Comparison of ENCODE assay signal across 19 cellular contexts in the genomic region with DNA sequence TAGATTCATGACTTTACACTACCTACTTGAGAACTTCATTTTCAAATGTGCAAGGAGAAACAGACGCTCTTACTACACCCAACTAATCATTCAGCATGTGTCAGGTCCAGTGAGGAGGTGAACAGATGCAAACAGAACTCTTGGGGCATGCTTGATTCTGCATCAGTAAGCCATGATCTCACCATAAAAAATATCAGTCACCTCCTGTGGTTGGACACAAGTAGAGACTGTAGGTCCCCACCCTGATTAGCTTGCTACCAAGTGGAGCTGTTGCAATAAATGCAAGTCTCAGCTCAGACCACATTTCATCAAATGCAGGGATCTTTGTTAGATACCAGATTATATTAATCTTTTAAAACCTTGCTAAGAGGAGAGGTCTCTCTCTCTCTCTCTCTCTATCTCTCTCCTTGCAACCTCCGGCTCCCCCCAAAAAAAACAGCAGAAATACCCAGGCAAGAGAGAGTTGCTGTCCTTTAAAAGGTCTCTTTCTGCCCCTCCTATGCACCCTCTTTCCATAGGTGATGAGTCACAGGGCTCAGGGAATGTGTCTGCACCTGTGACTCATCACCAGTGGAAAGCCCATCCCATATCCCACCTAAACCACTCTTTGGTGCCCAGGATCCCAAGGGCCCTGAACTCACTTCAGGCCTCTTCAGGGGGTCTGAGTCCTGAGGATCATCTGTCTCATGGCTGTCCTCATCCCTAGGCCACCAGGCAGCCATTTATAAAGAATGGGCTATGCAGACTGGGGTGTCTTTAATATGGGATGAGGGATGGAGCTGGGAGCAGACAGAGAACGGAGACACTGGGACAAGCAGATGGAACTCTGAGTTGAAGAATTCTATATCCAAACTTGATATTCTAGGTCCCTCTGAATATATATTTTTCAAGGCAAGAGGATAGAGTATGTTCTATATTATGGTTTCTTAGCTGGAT.
DNase-seq lines count a peak whose midpoint lies in the region; ATAC-seq, FAIRE-seq and TF ChIP-seq lines count a peak whose summit lies in the region.
"Had no signal": no experiment of that assay in that cellular context is flagged by ENCODE, and none has a peak within 500 bp of the region (broad histone marks: within the 10 kb centered on the region; RNA-seq: fewer than 3 reads in every experiment).

No MANE protein-coding gene starts in this region.

- no peak for TF ChIP-seq POLR2A in K562 (conservative IDR thresholded peaks at IDR 0.05)

- H3K27me3 ChIP-seq in K562 (ENCODE audit: control insufficient read depth in 2 of 2, insufficient read depth in 2 of 2, low read length in 2 of 2) = peaks cover 0 to 5% of the 10 kb centered on the region in 2 experiments; a peak in 1 of 5 replicates
- H3K27me3 ChIP-seq in GM23338 (ENCODE audit: insufficient read depth) = no peaks in the 10 kb centered on the region
- H3K27me3 ChIP-seq: neutrophil had no signal

- H4K20me1 ChIP-seq in K562 (replicated peaks; ENCODE audit: control insufficient read depth, insufficient read depth, low read length) (no peaks in the 10 kb centered on the region), GM23338 (replicated peaks; ENCODE audit: insufficient read depth) (no peaks in the 10 kb centered on the region)

- TF ChIP-seq CTCF in K562 (IDR thresholded peaks at IDR 0.05 in 2 of 3, conservative IDR thresholded peaks at IDR 0.05 in 1 of 3; ENCODE audit: insufficient read depth in 2 of 3, low read depth in 1 of 3, low read length in 3 of 3) (no peak), GM23338 (conservative IDR thresholded peaks at IDR 0.05; ENCODE audit: low read depth in 2 of 2) (no peak)

- WGBS in K562 (ENCODE audit: insufficient coverage, low coverage, missing lambda C conversion rate) = 27% methylated on average over 3 of the region's 3 CpGs

- no peaks in the 10 kb centered on the region for H3K9me3 ChIP-seq in K562 (replicated peaks; ENCODE audit: control insufficient read depth, insufficient read depth, low read depth, low read length)
- H3K9me3 ChIP-seq: neutrophil, tibial artery had no signal

- H3K36me3 ChIP-seq in K562 (ENCODE audit: control insufficient read depth, insufficient read depth, low read length) (no peaks in the 10 kb centered on the region), GM23338 (ENCODE audit: insufficient read depth) (peaks cover 8% of the 10 kb centered on the region)
- H3K36me3 ChIP-seq: neutrophil, tibial artery had no signal

- H3K27ac Mint-ChIP-seq in GM23338 = no peak overlapping the region
- H3K27ac Mint-ChIP-seq: activated CD4-positive, alpha-beta T cell treated with anti-CD3 and anti-CD28 coated beads, Interleukin-2, amount 10 ng/mL, durations not matched to agents 7 days and 5 days; activated naive CD8-positive, alpha-beta T cell treated with anti-CD3 and anti-CD28 coated beads, Interleukin-2, amount 10 ng/mL, durations not matched to agents 7 days and 5 days had no signal

- peaks cover 0 to 3% of the 10 kb centered on the region in 2 experiments; a peak in 3 of 5 replicates for H3K4me1 ChIP-seq in K562 (replicated peaks in 1 of 2; ENCODE audit: control insufficient read depth in 2 of 2, insufficient read depth in 2 of 2, low read length in 2 of 2)
- no peaks in the 10 kb centered on the region for H3K4me1 ChIP-seq in GM23338 (ENCODE audit: insufficient read depth)
- H3K4me1 ChIP-seq: tibial artery had no signal

- H3K4me2 ChIP-seq in K562 (ENCODE audit: insufficient read depth, low read length) = no peak overlapping the region
- H3K4me2 ChIP-seq in GM23338 = no peak overlapping the region

- no peak for TF ChIP-seq RAD21 in K562 (CRISPR knock-in tag; conservative IDR thresholded peaks at IDR 0.05 in 1 of 2, IDR thresholded peaks at IDR 0.05 in 1 of 2)

- H3K27ac ChIP-seq in K562 (ENCODE audit: extremely low read depth, low read depth, low read length) (no peak overlapping the region), GM23338 (ENCODE audit: low read depth) (no peak overlapping the region)
- H3K27ac ChIP-seq: neutrophil, tibial artery had no signal

- H3K9ac ChIP-seq in K562 (ENCODE audit: insufficient read depth in 1 of 2, low read depth in 2 of 2, low read length in 2 of 2) = no peak overlapping the region

- H3K79me2 ChIP-seq in K562 (ENCODE audit: control insufficient read depth, insufficient read depth, low read length) (no peaks in the 10 kb centered on the region), GM23338 (replicated peaks; ENCODE audit: insufficient read depth) (no peaks in the 10 kb centered on the region)

- POLR2A ChIA-PET in K562 (lab: Yijun Ruan, JAX) = interaction anchor here (0.5 kb wide), 1 partner anchor 62 kb away, joined by 3 read pairs; no protein-coding TSS in a partner anchor

- H2AFZ ChIP-seq in K562 (ENCODE audit: low read depth, low read length) = no peak overlapping the region
- no peak overlapping the region for H2AFZ ChIP-seq in GM23338

- no peak overlapping the region for H3K4me3 ChIP-seq in K562
- no peak overlapping the region for H3K4me3 ChIP-seq in GM23338
- H3K4me3 ChIP-seq: tibial artery had no signal

- in situ Hi-C loops in K562 (cut with MboI) = no loop called here

- H3K9me3 Mint-ChIP-seq in GM23338 = peaks cover 37% of the 10 kb centered on the region

- DNase-seq in A172 (ENCODE audit: low spot score) (peak; percentile 65), HT1080 (ENCODE audit: low read depth) (peak; percentile 80), K562 (ENCODE audit: extremely low read depth in 1 of 4, low spot score in 3 of 4) (no peak), left lobe of liver (ENCODE audit: low spot score) (no peak), RPMI8226 (no peak), GM23338 (ENCODE audit: low spot score) (no peak)
- DNase-seq in activated CD8-positive, alpha-beta memory T cell treated with anti-CD3 and anti-CD28 coated beads for 24 hours = no peak
- DNase-seq: activated CD4-positive, alpha-beta T cell treated with anti-CD3 and anti-CD28 coated beads, Interleukin-2, amount 10 ng/mL, durations not matched to agents 7 days and 5 days; activated naive CD8-positive, alpha-beta T cell treated with anti-CD3 and anti-CD28 coated beads, Interleukin-2, amount 10 ng/mL, durations not matched to agents 7 days and 5 days; activated T-cell treated with anti-CD3 and anti-CD28 coated beads, Interleukin-2, amount 50 U/mL, for 48 hours; caudate nucleus; effector CD8-positive, alpha-beta T cell; KG1; NCI-H1417; tibial artery had no signal

- no peak for FAIRE-seq in K562 (lab: Jason Lieb, UNC)
- FAIRE-seq: frontal cortex had no signal

- H3K27me3 Mint-ChIP-seq in GM23338 (ENCODE audit: insufficient read depth, low read depth, poor library complexity) = no peaks in the 10 kb centered on the region

- no peak for TF ChIP-seq EP300 in K562 (IDR thresholded peaks at IDR 0.05; ENCODE audit: low read length)

- H3K4me1 Mint-ChIP-seq in GM23338 = peaks cover 2% of the 10 kb centered on the region
- H3K4me1 Mint-ChIP-seq: activated CD4-positive, alpha-beta T cell treated with anti-CD3 and anti-CD28 coated beads, Interleukin-2, amount 10 ng/mL, durations not matched to agents 7 days and 5 days; activated naive CD8-positive, alpha-beta T cell treated with anti-CD3 and anti-CD28 coated beads, Interleukin-2, amount 10 ng/mL, durations not matched to agents 7 days and 5 days had no signal

- 0 out of 2 replicates have a peak, but pooled peaks cover 6% of the 10 kb centered on the region for H3K9me2 ChIP-seq in GM23338 (ENCODE audit: insufficient read depth)

- H3K9me1 ChIP-seq in K562 (ENCODE audit: control insufficient read depth, insufficient read depth, low read length) = no peaks in the 10 kb centered on the region

- intact Hi-C loops in K562 (cut with micrococcal nuclease) = no loop called here

- BruUV-seq in K562 (replicated peaks; lab: Mats Ljungman, UMichigan) = no TSS peak

- ATAC-seq in K562 (no peak), left lobe of liver (peak; percentile 1), HG03175 (IDR thresholded peaks at IDR 0.05; ENCODE audit: unreplicated experiment) (no peak), GM23338 (no peak)

- H3F3A ChIP-seq in GM23338 (replicated peaks; ENCODE audit: low read depth) = no peaks in the 10 kb centered on the region

- H3K36me3 Mint-ChIP-seq in GM23338 (ENCODE audit: low read depth) = peaks cover 36% of the 10 kb centered on the region
- H3K36me3 Mint-ChIP-seq: activated naive CD8-positive, alpha-beta T cell treated with anti-CD3 and anti-CD28 coated beads, Interleukin-2, amount 10 ng/mL, durations not matched to agents 7 days and 5 days had no signal

- H3K4me3 Mint-ChIP-seq in GM23338 = no peak overlapping the region
- H3K4me3 Mint-ChIP-seq: activated CD4-positive, alpha-beta T cell treated with anti-CD3 and anti-CD28 coated beads, Interleukin-2, amount 10 ng/mL, durations not matched to agents 7 days and 5 days; activated naive CD8-positive, alpha-beta T cell treated with anti-CD3 and anti-CD28 coated beads, Interleukin-2, amount 10 ng/mL, durations not matched to agents 7 days and 5 days; mesothelial cell of epicardium had no signal

- CTCF ChIA-PET in K562 (lab: Yijun Ruan, JAX; ENCODE audit: low intra/inter-chr PET ratio) = no interaction called here

TF ChIP-seq in K562, 482 proteins besides CTCF, POLR2A, EP300 and RAD21 (continues in another document):
- no peak; the same call in 1 of the 2 replicates for TF ChIP-seq SMARCA4 (IDR thresholded peaks at IDR 0.05)
- TF ChIP-seq, protein P1, sequence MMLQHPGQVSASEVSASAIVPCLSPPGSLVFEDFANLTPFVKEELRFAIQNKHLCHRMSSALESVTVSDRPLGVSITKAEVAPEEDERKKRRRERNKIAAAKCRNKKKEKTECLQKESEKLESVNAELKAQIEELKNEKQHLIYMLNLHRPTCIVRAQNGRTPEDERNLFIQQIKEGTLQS (IDR thresholded peaks at IDR 0.05) = peak; percentile 78
- TF ChIP-seq, protein P1 (CRISPR knock-in tag; conservative IDR thresholded peaks at IDR 0.05) = no peak

TF ChIP-seq in GM23338, 12 proteins besides CTCF, POLR2A, EP300 and RAD21 (continues in another document):
- TF ChIP-seq EZH2 (IDR thresholded peaks at IDR 0.05; ENCODE audit: low read depth, unreplicated experiment) = no peak
- TF ChIP-seq EZH2phosphoT487 (IDR thresholded peaks at IDR 0.05; ENCODE audit: unreplicated experiment) = no peak
- TF ChIP-seq, protein P2, sequence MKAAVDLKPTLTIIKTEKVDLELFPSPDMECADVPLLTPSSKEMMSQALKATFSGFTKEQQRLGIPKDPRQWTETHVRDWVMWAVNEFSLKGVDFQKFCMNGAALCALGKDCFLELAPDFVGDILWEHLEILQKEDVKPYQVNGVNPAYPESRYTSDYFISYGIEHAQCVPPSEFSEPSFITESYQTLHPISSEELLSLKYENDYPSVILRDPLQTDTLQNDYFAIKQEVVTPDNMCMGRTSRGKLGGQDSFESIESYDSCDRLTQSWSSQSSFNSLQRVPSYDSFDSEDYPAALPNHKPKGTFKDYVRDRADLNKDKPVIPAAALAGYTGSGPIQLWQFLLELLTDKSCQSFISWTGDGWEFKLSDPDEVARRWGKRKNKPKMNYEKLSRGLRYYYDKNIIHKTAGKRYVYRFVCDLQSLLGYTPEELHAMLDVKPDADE (IDR thresholded peaks at IDR 0.05) = no peak

Comparison
In these comparisons a context has a peak if more than half of its experiments do, and no peak if none do; other contexts are left out.
1. DNase-seq: peak in A172 (single experiment) and HT1080 (single experiment); none in K562 (0 of 4), left lobe of liver (single experiment), RPMI8226 (single experiment), activated CD8-positive, alpha-beta memory T cell treated with anti-CD3 and anti-CD28 coated beads for 24 hours (single experiment) and GM23338 (single experiment).